10 cellular contexts compared by ENCODE assay signal in the genomic region with DNA sequence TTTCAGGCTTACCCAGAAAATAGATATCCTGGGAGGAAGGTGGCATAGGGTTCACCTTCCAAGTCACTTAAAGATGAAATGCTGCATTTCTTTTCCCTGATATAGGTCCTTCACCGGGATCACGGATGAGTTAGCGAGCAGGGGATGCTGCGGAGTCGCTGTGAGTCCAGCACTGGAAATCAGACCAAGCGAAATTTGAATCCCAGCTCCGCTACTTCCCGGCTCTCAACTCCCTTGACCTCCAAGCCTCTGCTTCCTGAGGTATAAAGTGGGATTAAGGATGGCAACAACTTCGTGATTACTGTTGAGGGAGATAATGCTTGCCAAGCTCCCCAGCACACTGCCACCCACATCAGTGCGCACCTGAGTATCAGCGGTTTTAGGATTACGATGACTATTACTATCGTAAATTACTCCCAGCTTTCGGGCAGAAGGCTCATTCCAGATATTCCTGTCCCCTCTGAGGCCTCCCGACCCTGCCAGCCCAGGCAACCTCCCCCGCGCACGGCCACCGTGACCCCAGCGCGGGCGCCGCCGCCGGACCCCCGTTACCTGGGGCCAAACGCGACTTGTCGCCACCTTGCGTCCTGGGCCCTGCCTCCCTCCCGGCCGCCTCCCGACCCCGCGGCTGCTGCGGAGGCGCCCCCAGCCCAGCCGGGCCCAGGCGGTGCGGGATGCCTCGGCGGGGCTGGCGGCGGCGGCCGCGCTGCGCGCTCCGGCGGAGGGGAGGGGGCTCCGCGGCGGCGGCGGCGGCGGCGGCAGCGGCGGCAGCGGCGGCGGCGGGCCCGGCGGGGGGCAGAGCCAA. TPM values are rescaled to one million over a fixed set of nuclear protein-coding genes. Genes with fewer than 3 reads are reported as not detected.
A peak's percentile ranks its signal among the peaks of the same experiment; 100 is the strongest.
DNase-seq lines count a peak whose midpoint lies in the region; ATAC-seq lines count a peak whose summit lies in the region.
"Had no signal": no experiment of that assay in that cellular context is flagged by ENCODE, and none has a peak within 500 bp of the region (broad histone marks: within the 10 kb centered on the region; RNA-seq: fewer than 3 reads in every experiment).

No MANE protein-coding gene starts in this region.

- peaks cover 62% of the 10 kb centered on the region for H3K27me3 Mint-ChIP-seq in activated naive CD8-positive, alpha-beta T cell treated with anti-CD3 and anti-CD28 coated beads, Interleukin-2, amount 10 ng/mL, durations not matched to agents 7 days and 5 days
- H3K27me3 Mint-ChIP-seq in immature natural killer cell (ENCODE audit: low read depth in 3 of 3), result peaks cover 14 to 23% (median 15%) of the 10 kb centered on the region in 3 donors
- peaks cover 60% of the 10 kb centered on the region for H3K27me3 Mint-ChIP-seq in stimulated activated naive CD8-positive, alpha-beta T cell treated with anti-CD3 and anti-CD28 coated beads, Interleukin-15, amount 100 ng/mL, for 72 hours

- no peaks in the 10 kb centered on the region for H3K36me3 Mint-ChIP-seq in activated naive CD8-positive, alpha-beta T cell treated with anti-CD3 and anti-CD28 coated beads, Interleukin-2, amount 10 ng/mL, durations not matched to agents 7 days and 5 days
- peaks cover 0 to 4% (median 0%) of the 10 kb centered on the region in 3 donors for H3K36me3 Mint-ChIP-seq in immature natural killer cell

- no peak overlapping the region for H3K27ac Mint-ChIP-seq in activated naive CD8-positive, alpha-beta T cell treated with anti-CD3 and anti-CD28 coated beads, Interleukin-2, amount 10 ng/mL, durations not matched to agents 7 days and 5 days
- H3K27ac Mint-ChIP-seq in immature natural killer cell, result no peak overlapping the region
- no peak overlapping the region for H3K27ac Mint-ChIP-seq in stimulated activated naive CD8-positive, alpha-beta T cell treated with anti-CD3 and anti-CD28 coated beads, Interleukin-15, amount 100 ng/mL, for 72 hours

- POLR2A ChIA-PET in activated naive CD8-positive, alpha-beta T cell treated with anti-CD3 and anti-CD28 coated beads, Interleukin-2, amount 10 ng/mL, durations not matched to agents 7 days and 5 days (lab: Charles Lee), result no interaction called here

- H3K4me3 Mint-ChIP-seq in activated naive CD8-positive, alpha-beta T cell treated with anti-CD3 and anti-CD28 coated beads, Interleukin-2, amount 10 ng/mL, durations not matched to agents 7 days and 5 days, result peak overlapping the region; percentile 16
- H3K4me3 Mint-ChIP-seq in immature natural killer cell, result peak overlapping the region; percentile 50 to 70 (median 60)
- H3K4me3 Mint-ChIP-seq in stimulated activated naive CD8-positive, alpha-beta T cell treated with anti-CD3 and anti-CD28 coated beads, Interleukin-15, amount 100 ng/mL, for 72 hours, result peak overlapping the region; percentile 51 to 78

- no peaks in the 10 kb centered on the region for H3K9me3 Mint-ChIP-seq in activated naive CD8-positive, alpha-beta T cell treated with anti-CD3 and anti-CD28 coated beads, Interleukin-2, amount 10 ng/mL, durations not matched to agents 7 days and 5 days
- no peaks in the 10 kb centered on the region for H3K9me3 Mint-ChIP-seq in immature natural killer cell
- no peaks in the 10 kb centered on the region for H3K9me3 Mint-ChIP-seq in stimulated activated naive CD8-positive, alpha-beta T cell treated with anti-CD3 and anti-CD28 coated beads, Interleukin-15, amount 100 ng/mL, for 72 hours

- no peak for ATAC-seq in activated naive CD8-positive, alpha-beta T cell treated with anti-CD3 and anti-CD28 coated beads, Interleukin-2, amount 10 ng/mL, durations not matched to agents 7 days and 5 days (ENCODE audit: low read depth)
- peak; percentile 42 for ATAC-seq in stimulated activated naive CD8-positive, alpha-beta T cell treated with anti-CD3 and anti-CD28 coated beads, Interleukin-15, amount 100 ng/mL, for 72 hours

- H3K4me1 Mint-ChIP-seq in activated naive CD8-positive, alpha-beta T cell treated with anti-CD3 and anti-CD28 coated beads, Interleukin-2, amount 10 ng/mL, durations not matched to agents 7 days and 5 days, result peaks cover 2% of the 10 kb centered on the region
- H3K4me1 Mint-ChIP-seq in immature natural killer cell, result peaks cover 7 to 8% of the 10 kb centered on the region in 2 donors
- peaks cover 7% of the 10 kb centered on the region for H3K4me1 Mint-ChIP-seq in stimulated activated naive CD8-positive, alpha-beta T cell treated with anti-CD3 and anti-CD28 coated beads, Interleukin-15, amount 100 ng/mL, for 72 hours

- DNase-seq in NCI-H345 (lab: John Stamatoyannopoulos, UW) (peak; percentile 35), NCI-H345 treated with DMSO at 0.1 percent for 48 hours (lab: John Stamatoyannopoulos, UW; ENCODE audit: unreplicated experiment) (no peak), immature natural killer cell (no peak), DMS79 treated with DMSO at 0.1 percent for 48 hours (lab: John Stamatoyannopoulos, UW) (no peak), NCI-H526 treated with DMSO at 0.1 percent for 48 hours (lab: John Stamatoyannopoulos, UW) (no peak), SW 1271 (lab: John Stamatoyannopoulos, UW) (no peak)
- no peak for DNase-seq in activated naive CD8-positive, alpha-beta T cell treated with anti-CD3 and anti-CD28 coated beads, Interleukin-2, amount 10 ng/mL, durations not matched to agents 7 days and 5 days
- no peak for DNase-seq in stimulated activated naive CD8-positive, alpha-beta T cell treated with anti-CD3 and anti-CD28 coated beads, Interleukin-15, amount 100 ng/mL, for 72 hours
- DNase-seq: KBM-7, T-helper 9 cell had no signal

RNA-seq across cellular contexts. Expression of gene GPR27, which starts 0.5 kb away (rescaled TPM):
- under 1 TPM; 0.17 to 0.28 TPM for total RNA-seq in activated naive CD8-positive, alpha-beta T cell treated with anti-CD3 and anti-CD28 coated beads, Interleukin-2, amount 10 ng/mL, durations not matched to agents 7 days and 5 days
- polyA plus RNA-seq in immature natural killer cell, result 1 to 10 TPM in 1 of 3 donors, under 1 TPM in 1, not detected in 1; 0.22 to 1.3 TPM

RNA-seq across cellular contexts. Expression of gene EIF4E3, which starts 27.9 kb away (rescaled TPM):
- 10 to 100 TPM; 63.6 to 64.6 TPM for total RNA-seq in activated naive CD8-positive, alpha-beta T cell treated with anti-CD3 and anti-CD28 coated beads, Interleukin-2, amount 10 ng/mL, durations not matched to agents 7 days and 5 days
- polyA plus RNA-seq in immature natural killer cell, result 10 to 100 TPM; 20.0 to 44.3 (median 36.1) TPM

RNA-seq across cellular contexts. Expression of gene PROK2, which starts 31.8 kb away (rescaled TPM):
- total RNA-seq in activated naive CD8-positive, alpha-beta T cell treated with anti-CD3 and anti-CD28 coated beads, Interleukin-2, amount 10 ng/mL, durations not matched to agents 7 days and 5 days, result not detected
- polyA plus RNA-seq in immature natural killer cell, result not detected
